Comparison of ENCODE assay signal across 8 cellular contexts in genomic region chr5:157917909-157918809, GRCh38. TPM values are rescaled to one million over a fixed set of nuclear protein-coding genes. Genes with fewer than 3 reads are reported as not detected.
DNase-seq lines count a peak whose midpoint lies in the region; ATAC-seq and TF ChIP-seq lines count a peak whose summit lies in the region.

No MANE protein-coding gene starts in this region.

- H3K36me3 Mint-ChIP-seq in CD4-positive, CD25-positive, alpha-beta regulatory T cell: no peaks in the 10 kb centered on the region
- no peaks in the 10 kb centered on the region for H3K36me3 Mint-ChIP-seq in T-helper 2 cell treated with Interferon-gamma antibody and Interleukin-4, amounts not matched to agents 5 μg/mL and 100 μg/mL, for 36 hours (ENCODE audit: low read depth)

- peak; percentile 24 to 79 (median 32) for DNase-seq in CD4-positive, CD25-positive, alpha-beta regulatory T cell
- peak; percentile 53 for DNase-seq in GM20000 (ENCODE audit: low spot score)
- peak; percentile 59 to 70 for DNase-seq in Kasumi-1 (lab: John Stamatoyannopoulos, UW)
- DNase-seq in T-helper 2 cell treated with Interferon-gamma antibody and Interleukin-4, amounts not matched to agents 5 μg/mL and 100 μg/mL, for 36 hours (ENCODE audit: low spot score): peak; percentile 55
- peak; percentile 68 for DNase-seq in astrocyte of the spinal cord (ENCODE audit: low read depth, low spot score)
- peak; percentile 85 for DNase-seq in iris pigment epithelial cell (ENCODE audit: low read depth)
- peak; percentile 67 for DNase-seq in stimulated activated CD4-positive, alpha-beta T cell treated with anti-CD3 and anti-CD28 coated beads, Interleukin-4, amount 100 ng/mL, for 1 hour
- no peak for DNase-seq in OCI-M2 (lab: John Stamatoyannopoulos, UW; ENCODE audit: unreplicated experiment)

- no peaks in the 10 kb centered on the region for H3K9me3 Mint-ChIP-seq in CD4-positive, CD25-positive, alpha-beta regulatory T cell
- H3K9me3 Mint-ChIP-seq in T-helper 2 cell treated with Interferon-gamma antibody and Interleukin-4, amounts not matched to agents 5 μg/mL and 100 μg/mL, for 36 hours: no peaks in the 10 kb centered on the region

- peaks cover 24% of the 10 kb centered on the region for H3K4me1 ChIP-seq in CD4-positive, CD25-positive, alpha-beta regulatory T cell (ENCODE audit: control insufficient read depth, insufficient read depth, low read length, poor library complexity, severe bottlenecking)

- no peaks in the 10 kb centered on the region for H3K27me3 Mint-ChIP-seq in CD4-positive, CD25-positive, alpha-beta regulatory T cell
- peaks cover 2% of the 10 kb centered on the region for H3K27me3 Mint-ChIP-seq in T-helper 2 cell treated with Interferon-gamma antibody and Interleukin-4, amounts not matched to agents 5 μg/mL and 100 μg/mL, for 36 hours (ENCODE audit: low read depth)

- H3K4me3 Mint-ChIP-seq in CD4-positive, CD25-positive, alpha-beta regulatory T cell: peak overlapping the region in 3 of 4 donors; percentile 17 to 58 (median 46)
- H3K4me3 Mint-ChIP-seq in T-helper 2 cell treated with Interferon-gamma antibody and Interleukin-4, amounts not matched to agents 5 μg/mL and 100 μg/mL, for 36 hours: peak overlapping the region; percentile 73

- no peaks in the 10 kb centered on the region for H3K36me3 ChIP-seq in CD4-positive, CD25-positive, alpha-beta regulatory T cell (ENCODE audit: control insufficient read depth, insufficient read depth, low read length)

- H3K4me3 ChIP-seq in CD4-positive, CD25-positive, alpha-beta regulatory T cell (ENCODE audit: low read depth, low read length): peak overlapping the region; percentile 60
- no peak overlapping the region for H3K4me3 ChIP-seq in astrocyte of the spinal cord (ENCODE audit: low read depth, low read length)

- peaks cover 23 to 34% (median 27%) of the 10 kb centered on the region in 4 donors for H3K4me1 Mint-ChIP-seq in CD4-positive, CD25-positive, alpha-beta regulatory T cell
- H3K4me1 Mint-ChIP-seq in T-helper 2 cell treated with Interferon-gamma antibody and Interleukin-4, amounts not matched to agents 5 μg/mL and 100 μg/mL, for 36 hours (ENCODE audit: low read depth): peaks cover 34% of the 10 kb centered on the region

- H3K9me3 ChIP-seq in CD4-positive, CD25-positive, alpha-beta regulatory T cell (ENCODE audit: control insufficient read depth in 2 of 2, low read length in 2 of 2): no peaks in the 10 kb centered on the region

- H3K27me3 ChIP-seq in CD4-positive, CD25-positive, alpha-beta regulatory T cell (ENCODE audit: control insufficient read depth, insufficient read depth, low read length): no peaks in the 10 kb centered on the region

- peak; percentile 53 to 72 for ATAC-seq in CD4-positive, CD25-positive, alpha-beta regulatory T cell (ENCODE audit: low read depth in 2 of 2)

- H3K27ac Mint-ChIP-seq in CD4-positive, CD25-positive, alpha-beta regulatory T cell: peak overlapping the region; percentile 89 to 97 (median 97)
- peak overlapping the region; percentile 90 for H3K27ac Mint-ChIP-seq in T-helper 2 cell treated with Interferon-gamma antibody and Interleukin-4, amounts not matched to agents 5 μg/mL and 100 μg/mL, for 36 hours

- H3K27ac ChIP-seq in CD4-positive, CD25-positive, alpha-beta regulatory T cell (ENCODE audit: insufficient read depth, low read length, poor library complexity, severe bottlenecking): peak overlapping the region; percentile 51

- TF ChIP-seq CTCF in GM20000 (IDR thresholded peaks at IDR 0.05; ENCODE audit: extremely low read depth, missing control alignments): peak; percentile 65
- TF ChIP-seq CTCF in astrocyte of the spinal cord (IDR thresholded peaks at IDR 0.05; ENCODE audit: low read depth, low read length): peak; percentile 57

- in situ Hi-C loops in astrocyte of the spinal cord (cut with HindIII; ENCODE audit: low sequenced_read_pairs): no loop called here

RNA-seq across cellular contexts. Expression of gene CLINT1, which starts 59.2 kb away (rescaled TPM):
- total RNA-seq in CD4-positive, CD25-positive, alpha-beta regulatory T cell: 111 TPM
- polyA plus RNA-seq in CD4-positive, CD25-positive, alpha-beta regulatory T cell: 100 to 1,000 TPM in 3 of 4 donors, 10 to 100 TPM in 1; 93.2 to 126 (median 111) TPM
